1 cellular context compared by ENCODE assay signal in the genomic region with DNA sequence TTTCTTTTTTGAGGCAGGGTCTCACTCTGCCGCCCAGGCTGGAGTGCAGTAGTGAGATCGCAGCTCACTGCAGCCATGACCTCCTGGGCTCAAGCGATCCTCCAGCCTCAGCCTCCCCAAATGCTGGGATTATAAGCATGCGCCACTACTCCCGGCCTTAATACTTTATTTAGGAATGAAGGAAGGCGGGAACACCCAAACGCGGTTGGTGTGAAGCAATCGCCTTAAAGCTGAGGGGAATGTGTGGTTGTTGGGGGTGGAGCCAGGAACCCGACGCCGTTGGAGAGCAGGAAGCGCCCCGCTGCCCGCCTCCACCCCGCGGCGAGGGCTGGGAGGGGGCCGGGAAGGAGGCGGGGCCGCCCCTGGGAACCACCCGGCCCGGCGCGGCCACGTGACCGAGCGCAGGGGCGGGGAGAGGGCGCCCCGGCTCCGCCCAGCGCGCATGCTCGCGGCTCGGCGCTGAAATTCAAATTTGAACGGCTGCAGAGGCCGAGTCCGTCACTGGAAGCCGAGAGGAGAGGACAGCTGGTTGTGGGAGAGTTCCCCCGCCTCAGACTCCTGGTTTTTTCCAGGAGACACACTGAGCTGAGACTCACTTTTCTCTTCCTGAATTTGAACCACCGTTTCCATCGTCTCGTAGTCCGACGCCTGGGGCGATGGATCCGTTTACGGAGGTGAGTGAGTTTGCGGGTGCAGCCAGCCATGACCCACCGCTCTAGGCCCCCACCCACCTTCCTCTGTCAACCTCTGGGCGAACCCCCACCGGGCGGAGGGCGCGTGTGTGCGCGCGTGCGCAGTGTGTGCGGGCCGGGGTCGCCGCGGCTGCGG.
TF ChIP-seq lines count a peak whose summit lies in the region.

A gene with protein sequence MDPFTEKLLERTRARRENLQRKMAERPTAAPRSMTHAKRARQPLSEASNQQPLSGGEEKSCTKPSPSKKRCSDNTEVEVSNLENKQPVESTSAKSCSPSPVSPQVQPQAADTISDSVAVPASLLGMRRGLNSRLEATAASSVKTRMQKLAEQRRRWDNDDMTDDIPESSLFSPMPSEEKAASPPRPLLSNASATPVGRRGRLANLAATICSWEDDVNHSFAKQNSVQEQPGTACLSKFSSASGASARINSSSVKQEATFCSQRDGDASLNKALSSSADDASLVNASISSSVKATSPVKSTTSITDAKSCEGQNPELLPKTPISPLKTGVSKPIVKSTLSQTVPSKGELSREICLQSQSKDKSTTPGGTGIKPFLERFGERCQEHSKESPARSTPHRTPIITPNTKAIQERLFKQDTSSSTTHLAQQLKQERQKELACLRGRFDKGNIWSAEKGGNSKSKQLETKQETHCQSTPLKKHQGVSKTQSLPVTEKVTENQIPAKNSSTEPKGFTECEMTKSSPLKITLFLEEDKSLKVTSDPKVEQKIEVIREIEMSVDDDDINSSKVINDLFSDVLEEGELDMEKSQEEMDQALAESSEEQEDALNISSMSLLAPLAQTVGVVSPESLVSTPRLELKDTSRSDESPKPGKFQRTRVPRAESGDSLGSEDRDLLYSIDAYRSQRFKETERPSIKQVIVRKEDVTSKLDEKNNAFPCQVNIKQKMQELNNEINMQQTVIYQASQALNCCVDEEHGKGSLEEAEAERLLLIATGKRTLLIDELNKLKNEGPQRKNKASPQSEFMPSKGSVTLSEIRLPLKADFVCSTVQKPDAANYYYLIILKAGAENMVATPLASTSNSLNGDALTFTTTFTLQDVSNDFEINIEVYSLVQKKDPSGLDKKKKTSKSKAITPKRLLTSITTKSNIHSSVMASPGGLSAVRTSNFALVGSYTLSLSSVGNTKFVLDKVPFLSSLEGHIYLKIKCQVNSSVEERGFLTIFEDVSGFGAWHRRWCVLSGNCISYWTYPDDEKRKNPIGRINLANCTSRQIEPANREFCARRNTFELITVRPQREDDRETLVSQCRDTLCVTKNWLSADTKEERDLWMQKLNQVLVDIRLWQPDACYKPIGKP (plus strand): TSS at position 492 of the 828 bp plus-strand sequence. CDS start 165 bp downstream, at position 657.

TF ChIP-seq in K562, 482 proteins besides CTCF, POLR2A, EP300 and RAD21 (continued from another document and continues in another):
- TF ChIP-seq, protein P1, sequence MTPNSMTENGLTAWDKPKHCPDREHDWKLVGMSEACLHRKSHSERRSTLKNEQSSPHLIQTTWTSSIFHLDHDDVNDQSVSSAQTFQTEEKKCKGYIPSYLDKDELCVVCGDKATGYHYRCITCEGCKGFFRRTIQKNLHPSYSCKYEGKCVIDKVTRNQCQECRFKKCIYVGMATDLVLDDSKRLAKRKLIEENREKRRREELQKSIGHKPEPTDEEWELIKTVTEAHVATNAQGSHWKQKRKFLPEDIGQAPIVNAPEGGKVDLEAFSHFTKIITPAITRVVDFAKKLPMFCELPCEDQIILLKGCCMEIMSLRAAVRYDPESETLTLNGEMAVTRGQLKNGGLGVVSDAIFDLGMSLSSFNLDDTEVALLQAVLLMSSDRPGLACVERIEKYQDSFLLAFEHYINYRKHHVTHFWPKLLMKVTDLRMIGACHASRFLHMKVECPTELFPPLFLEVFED (CRISPR knock-in tag; conservative IDR thresholded peaks at IDR 0.05), result peak; percentile 79; the same call in 1 of the 2 replicates
- TF ChIP-seq STAG1 (CRISPR knock-in tag; IDR thresholded peaks at IDR 0.05; ENCODE audit: borderline replicate concordance) (no peak), BDP1 (IDR thresholded peaks at IDR 0.05; ENCODE audit: insufficient read depth, insufficient read length) (no peak), TEAD1 (CRISPR knock-in tag; IDR thresholded peaks at IDR 0.05) (peak; percentile 4 to 39; a peak in 1 of 4 replicates), NCOR1 (IDR thresholded peaks at IDR 0.05) (no peak), GTF2E2 (tag; IDR thresholded peaks at IDR 0.05) (peak; percentile 57; the same call in 1 of the 2 replicates), SRSF3 (IDR thresholded peaks at IDR 0.05; ENCODE audit: insufficient read depth, low read length) (no peak), TAF15 (IDR thresholded peaks at IDR 0.05; ENCODE audit: low read depth, low read length) (no peak), JUNB (CRISPR knock-in tag; conservative IDR thresholded peaks at IDR 0.05) (no peak), COPS2 (conservative IDR thresholded peaks at IDR 0.05) (no peak), SRF (CRISPR knock-in tag; IDR thresholded peaks at IDR 0.05) (peak in 1 of 2 experiments; percentile 69; a peak in 1 of 4 replicates), CXXC5 (CRISPR knock-in tag; IDR thresholded peaks at IDR 0.05) (peak; percentile 93), FOXJ2 (tag; IDR thresholded peaks at IDR 0.05) (no peak), ZBTB7A (IDR thresholded peaks at IDR 0.05; ENCODE audit: borderline replicate concordance, control insufficient read depth, low read depth, low read length) (peak; percentile 91), ZNF445 (CRISPR knock-in tag; IDR thresholded peaks at IDR 0.05; ENCODE audit: low read depth) (no peak), HDGF (IDR thresholded peaks at IDR 0.05) (0 out of 2 replicates have a peak, but pooled peaks have one; percentile 36), ZNF24 (IDR thresholded peaks at IDR 0.05) (0 out of 2 replicates have a peak, but pooled peaks have one; percentile 6), RBM22 (IDR thresholded peaks at IDR 0.05; ENCODE audit: low read depth, low read length, poor library complexity, severe bottlenecking) (peak; percentile 81), E2F3 (CRISPR knock-in tag; IDR thresholded peaks at IDR 0.05) (no peak; the same call in 1 of the 2 replicates), ZNF586 (CRISPR knock-in tag; conservative IDR thresholded peaks at IDR 0.05) (no peak), BACH1 (tag; IDR thresholded peaks at IDR 0.05) (no peak), KAT8 (IDR thresholded peaks at IDR 0.05; ENCODE audit: low read depth) (no peak), OTX1 (CRISPR knock-in tag; IDR thresholded peaks at IDR 0.05) (0 out of 2 replicates have a peak, but pooled peaks have one; percentile 73), CHD2 (IDR thresholded peaks at IDR 0.05; ENCODE audit: low read depth, low read length) (peak; percentile 30; the same call in 1 of the 2 replicates), NONO (IDR thresholded peaks at IDR 0.05; ENCODE audit: low read depth in 2 of 2, low read length in 1 of 2) (0 out of 4 replicates have a peak, but pooled peaks of 1 of the 2 experiments have one; percentile 27), KHSRP (IDR thresholded peaks at IDR 0.05) (no peak), HNRNPH1 (optimal IDR thresholded peaks at IDR 0.05; ENCODE audit: low read depth, low read length) (no peak), HEY1 (CRISPR knock-in tag; IDR thresholded peaks at IDR 0.05; ENCODE audit: borderline replicate concordance) (no peak), NR2F6 (CRISPR knock-in tag; IDR thresholded peaks at IDR 0.05) (no peak), ZNF146 (CRISPR knock-in tag; IDR thresholded peaks at IDR 0.05; ENCODE audit: unreplicated experiment) (no peak), GTF2F1 (IDR thresholded peaks at IDR 0.05; ENCODE audit: low read depth, low read length) (peak; percentile 59; the same call in 1 of the 2 replicates), ZNF589 (CRISPR knock-in tag; IDR thresholded peaks at IDR 0.05; ENCODE audit: low read depth) (peak; percentile 83), MAFK (IDR thresholded peaks at IDR 0.05; ENCODE audit: low read length) (no peak), KAT7 (CRISPR knock-in tag; IDR thresholded peaks at IDR 0.05; ENCODE audit: borderline replicate concordance) (peak; percentile 52; the same call in 1 of the 2 replicates), POLR2H (tag; IDR thresholded peaks at IDR 0.05; ENCODE audit: low read depth) (peak; percentile 95)
- TF ChIP-seq, protein P2, sequence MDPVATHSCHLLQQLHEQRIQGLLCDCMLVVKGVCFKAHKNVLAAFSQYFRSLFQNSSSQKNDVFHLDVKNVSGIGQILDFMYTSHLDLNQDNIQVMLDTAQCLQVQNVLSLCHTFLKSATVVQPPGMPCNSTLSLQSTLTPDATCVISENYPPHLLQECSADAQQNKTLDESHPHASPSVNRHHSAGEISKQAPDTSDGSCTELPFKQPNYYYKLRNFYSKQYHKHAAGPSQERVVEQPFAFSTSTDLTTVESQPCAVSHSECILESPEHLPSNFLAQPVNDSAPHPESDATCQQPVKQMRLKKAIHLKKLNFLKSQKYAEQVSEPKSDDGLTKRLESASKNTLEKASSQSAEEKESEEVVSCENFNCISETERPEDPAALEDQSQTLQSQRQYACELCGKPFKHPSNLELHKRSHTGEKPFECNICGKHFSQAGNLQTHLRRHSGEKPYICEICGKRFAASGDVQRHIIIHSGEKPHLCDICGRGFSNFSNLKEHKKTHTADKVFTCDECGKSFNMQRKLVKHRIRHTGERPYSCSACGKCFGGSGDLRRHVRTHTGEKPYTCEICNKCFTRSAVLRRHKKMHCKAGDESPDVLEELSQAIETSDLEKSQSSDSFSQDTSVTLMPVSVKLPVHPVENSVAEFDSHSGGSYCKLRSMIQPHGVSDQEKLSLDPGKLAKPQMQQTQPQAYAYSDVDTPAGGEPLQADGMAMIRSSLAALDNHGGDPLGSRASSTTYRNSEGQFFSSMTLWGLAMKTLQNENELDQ (CRISPR knock-in tag; IDR thresholded peaks at IDR 0.05; ENCODE audit: borderline replicate concordance), result 0 out of 2 replicates have a peak, but pooled peaks have one; percentile 79
- TF ChIP-seq, protein P3, sequence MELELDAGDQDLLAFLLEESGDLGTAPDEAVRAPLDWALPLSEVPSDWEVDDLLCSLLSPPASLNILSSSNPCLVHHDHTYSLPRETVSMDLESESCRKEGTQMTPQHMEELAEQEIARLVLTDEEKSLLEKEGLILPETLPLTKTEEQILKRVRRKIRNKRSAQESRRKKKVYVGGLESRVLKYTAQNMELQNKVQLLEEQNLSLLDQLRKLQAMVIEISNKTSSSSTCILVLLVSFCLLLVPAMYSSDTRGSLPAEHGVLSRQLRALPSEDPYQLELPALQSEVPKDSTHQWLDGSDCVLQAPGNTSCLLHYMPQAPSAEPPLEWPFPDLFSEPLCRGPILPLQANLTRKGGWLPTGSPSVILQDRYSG (tag; conservative IDR thresholded peaks at IDR 0.05; ENCODE audit: low read depth), result peak; percentile 48; the same call in 1 of the 2 replicates
- TF ChIP-seq, protein P4, sequence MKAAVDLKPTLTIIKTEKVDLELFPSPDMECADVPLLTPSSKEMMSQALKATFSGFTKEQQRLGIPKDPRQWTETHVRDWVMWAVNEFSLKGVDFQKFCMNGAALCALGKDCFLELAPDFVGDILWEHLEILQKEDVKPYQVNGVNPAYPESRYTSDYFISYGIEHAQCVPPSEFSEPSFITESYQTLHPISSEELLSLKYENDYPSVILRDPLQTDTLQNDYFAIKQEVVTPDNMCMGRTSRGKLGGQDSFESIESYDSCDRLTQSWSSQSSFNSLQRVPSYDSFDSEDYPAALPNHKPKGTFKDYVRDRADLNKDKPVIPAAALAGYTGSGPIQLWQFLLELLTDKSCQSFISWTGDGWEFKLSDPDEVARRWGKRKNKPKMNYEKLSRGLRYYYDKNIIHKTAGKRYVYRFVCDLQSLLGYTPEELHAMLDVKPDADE (conservative IDR thresholded peaks at IDR 0.05; ENCODE audit: control insufficient read depth, low read depth, low read length), result peak; percentile 85; the same call in 1 of the 2 replicates
- TF ChIP-seq, protein P5, sequence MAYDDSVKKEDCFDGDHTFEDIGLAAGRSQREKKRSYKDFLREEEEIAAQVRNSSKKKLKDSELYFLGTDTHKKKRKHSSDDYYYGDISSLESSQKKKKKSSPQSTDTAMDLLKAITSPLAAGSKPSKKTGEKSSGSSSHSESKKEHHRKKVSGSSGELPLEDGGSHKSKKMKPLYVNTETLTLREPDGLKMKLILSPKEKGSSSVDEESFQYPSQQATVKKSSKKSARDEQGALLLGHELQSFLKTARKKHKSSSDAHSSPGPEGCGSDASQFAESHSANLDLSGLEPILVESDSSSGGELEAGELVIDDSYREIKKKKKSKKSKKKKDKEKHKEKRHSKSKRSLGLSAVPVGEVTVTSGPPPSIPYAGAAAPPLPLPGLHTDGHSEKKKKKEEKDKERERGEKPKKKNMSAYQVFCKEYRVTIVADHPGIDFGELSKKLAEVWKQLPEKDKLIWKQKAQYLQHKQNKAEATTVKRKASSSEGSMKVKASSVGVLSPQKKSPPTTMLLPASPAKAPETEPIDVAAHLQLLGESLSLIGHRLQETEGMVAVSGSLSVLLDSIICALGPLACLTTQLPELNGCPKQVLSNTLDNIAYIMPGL (CRISPR knock-in tag; IDR thresholded peaks at IDR 0.05), result peak; percentile 59
- TF ChIP-seq, protein P6, sequence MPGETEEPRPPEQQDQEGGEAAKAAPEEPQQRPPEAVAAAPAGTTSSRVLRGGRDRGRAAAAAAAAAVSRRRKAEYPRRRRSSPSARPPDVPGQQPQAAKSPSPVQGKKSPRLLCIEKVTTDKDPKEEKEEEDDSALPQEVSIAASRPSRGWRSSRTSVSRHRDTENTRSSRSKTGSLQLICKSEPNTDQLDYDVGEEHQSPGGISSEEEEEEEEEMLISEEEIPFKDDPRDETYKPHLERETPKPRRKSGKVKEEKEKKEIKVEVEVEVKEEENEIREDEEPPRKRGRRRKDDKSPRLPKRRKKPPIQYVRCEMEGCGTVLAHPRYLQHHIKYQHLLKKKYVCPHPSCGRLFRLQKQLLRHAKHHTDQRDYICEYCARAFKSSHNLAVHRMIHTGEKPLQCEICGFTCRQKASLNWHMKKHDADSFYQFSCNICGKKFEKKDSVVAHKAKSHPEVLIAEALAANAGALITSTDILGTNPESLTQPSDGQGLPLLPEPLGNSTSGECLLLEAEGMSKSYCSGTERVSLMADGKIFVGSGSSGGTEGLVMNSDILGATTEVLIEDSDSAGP (CRISPR knock-in tag; IDR thresholded peaks at IDR 0.05), result no peak
- TF ChIP-seq, protein P7, sequence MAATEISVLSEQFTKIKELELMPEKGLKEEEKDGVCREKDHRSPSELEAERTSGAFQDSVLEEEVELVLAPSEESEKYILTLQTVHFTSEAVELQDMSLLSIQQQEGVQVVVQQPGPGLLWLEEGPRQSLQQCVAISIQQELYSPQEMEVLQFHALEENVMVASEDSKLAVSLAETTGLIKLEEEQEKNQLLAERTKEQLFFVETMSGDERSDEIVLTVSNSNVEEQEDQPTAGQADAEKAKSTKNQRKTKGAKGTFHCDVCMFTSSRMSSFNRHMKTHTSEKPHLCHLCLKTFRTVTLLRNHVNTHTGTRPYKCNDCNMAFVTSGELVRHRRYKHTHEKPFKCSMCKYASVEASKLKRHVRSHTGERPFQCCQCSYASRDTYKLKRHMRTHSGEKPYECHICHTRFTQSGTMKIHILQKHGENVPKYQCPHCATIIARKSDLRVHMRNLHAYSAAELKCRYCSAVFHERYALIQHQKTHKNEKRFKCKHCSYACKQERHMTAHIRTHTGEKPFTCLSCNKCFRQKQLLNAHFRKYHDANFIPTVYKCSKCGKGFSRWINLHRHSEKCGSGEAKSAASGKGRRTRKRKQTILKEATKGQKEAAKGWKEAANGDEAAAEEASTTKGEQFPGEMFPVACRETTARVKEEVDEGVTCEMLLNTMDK (IDR thresholded peaks at IDR 0.05; ENCODE audit: borderline replicate concordance, insufficient read depth, low read depth, low read length, poor library complexity, severe bottlenecking), result no peak
- TF ChIP-seq, protein P8, sequence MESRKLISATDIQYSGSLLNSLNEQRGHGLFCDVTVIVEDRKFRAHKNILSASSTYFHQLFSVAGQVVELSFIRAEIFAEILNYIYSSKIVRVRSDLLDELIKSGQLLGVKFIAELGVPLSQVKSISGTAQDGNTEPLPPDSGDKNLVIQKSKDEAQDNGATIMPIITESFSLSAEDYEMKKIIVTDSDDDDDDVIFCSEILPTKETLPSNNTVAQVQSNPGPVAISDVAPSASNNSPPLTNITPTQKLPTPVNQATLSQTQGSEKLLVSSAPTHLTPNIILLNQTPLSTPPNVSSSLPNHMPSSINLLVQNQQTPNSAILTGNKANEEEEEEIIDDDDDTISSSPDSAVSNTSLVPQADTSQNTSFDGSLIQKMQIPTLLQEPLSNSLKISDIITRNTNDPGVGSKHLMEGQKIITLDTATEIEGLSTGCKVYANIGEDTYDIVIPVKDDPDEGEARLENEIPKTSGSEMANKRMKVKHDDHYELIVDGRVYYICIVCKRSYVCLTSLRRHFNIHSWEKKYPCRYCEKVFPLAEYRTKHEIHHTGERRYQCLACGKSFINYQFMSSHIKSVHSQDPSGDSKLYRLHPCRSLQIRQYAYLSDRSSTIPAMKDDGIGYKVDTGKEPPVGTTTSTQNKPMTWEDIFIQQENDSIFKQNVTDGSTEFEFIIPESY (CRISPR knock-in tag; IDR thresholded peaks at IDR 0.05), result no peak
